ENCODE assay signal across 23 cellular contexts in the genomic region with DNA sequence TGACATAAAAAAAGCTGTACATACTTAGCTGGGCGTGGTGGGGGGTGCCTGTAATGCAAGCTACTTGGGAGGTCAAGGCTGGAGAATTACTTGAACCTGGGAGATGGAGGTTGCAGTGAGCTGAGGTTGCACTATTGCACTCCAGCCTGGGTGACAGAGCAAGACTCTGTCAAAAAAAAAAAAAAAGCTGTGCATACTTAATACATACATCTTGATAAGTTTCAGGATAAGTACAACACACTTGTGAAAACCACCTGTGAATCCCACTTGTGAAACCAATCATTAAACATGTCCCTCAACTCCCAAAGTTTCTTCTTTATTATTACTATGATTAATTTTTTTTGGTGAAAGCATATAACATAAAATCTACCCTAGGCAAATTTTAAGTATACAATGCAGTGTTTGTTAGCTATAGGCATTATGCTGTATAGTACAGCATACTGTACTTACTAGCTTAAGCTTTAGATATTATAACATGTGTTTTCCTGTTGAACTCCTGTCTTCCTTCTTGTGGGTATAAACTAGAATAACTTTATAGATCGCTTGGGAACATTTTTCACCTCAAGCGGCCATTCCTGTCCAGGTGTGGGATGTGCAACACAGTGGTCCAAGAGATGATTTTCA. TPM values are rescaled to one million over a fixed set of nuclear protein-coding genes. Genes with fewer than 3 reads are reported as not detected.
DNase-seq lines count a peak whose midpoint lies in the region; ATAC-seq and TF ChIP-seq lines count a peak whose summit lies in the region.
"Had no signal": no experiment of that assay in that cellular context is flagged by ENCODE, and none has a peak within 500 bp of the region (broad histone marks: within the 10 kb centered on the region; RNA-seq: fewer than 3 reads in every experiment).

No MANE protein-coding gene starts in this region.

- H3K27me3 Mint-ChIP-seq in central memory CD8-positive, alpha-beta T cell: peaks cover 22% of the 10 kb centered on the region
- H3K27me3 Mint-ChIP-seq in endothelial cell (ENCODE audit: unreplicated experiment) (peaks cover 1% of the 10 kb centered on the region), natural killer cell (ENCODE audit: low read depth in 2 of 2) (peaks cover 33 to 56% of the 10 kb centered on the region in 2 donors)
- H3K27me3 Mint-ChIP-seq: CD4-positive, alpha-beta T cell had no signal

- 61% methylated on average over 3 of the region's 3 CpGs for WGBS in right lobe of liver (ENCODE audit: insufficient coverage, low coverage, low lambda C conversion rate, missing lambda C conversion rate)

- H3K4me1 ChIP-seq in tibial artery (no peaks in the 10 kb centered on the region), right lobe of liver (no peaks in the 10 kb centered on the region)
- H3K4me1 ChIP-seq: A549, BE2C, HAP-1 had no signal

- no peak overlapping the region for H3K27ac ChIP-seq in tibial artery
- H3K27ac ChIP-seq in right lobe of liver: no peak overlapping the region
- H3K27ac ChIP-seq: A549; BLaER1 treated with 17β-estradiol and CSF1 and Interleukin-3, amounts not matched to agents 10 nM and 100 nM had no signal

- peaks cover 0 to 28% (median 15%) of the 10 kb centered on the region in 3 donors for H3K9me3 ChIP-seq in tibial artery
- H3K9me3 ChIP-seq in right lobe of liver: no peaks in the 10 kb centered on the region
- H3K9me3 ChIP-seq: HAP-1 had no signal

- no peak overlapping the region for H3K27ac Mint-ChIP-seq in central memory CD8-positive, alpha-beta T cell (ENCODE audit: low read depth)
- H3K27ac Mint-ChIP-seq in endothelial cell (ENCODE audit: unreplicated experiment): no peak overlapping the region
- H3K27ac Mint-ChIP-seq in natural killer cell: no peak overlapping the region
- H3K27ac Mint-ChIP-seq: CD4-positive, alpha-beta T cell; HFFc6 had no signal

- TF ChIP-seq CTCF in endothelial cell (IDR thresholded peaks at IDR 0.05; ENCODE audit: unreplicated experiment) (no peak), natural killer cell (IDR thresholded peaks at IDR 0.05) (no peak), tibial artery (IDR thresholded peaks at IDR 0.05) (no peak), right lobe of liver (IDR thresholded peaks at IDR 0.05) (no peak)

- H3K9me3 Mint-ChIP-seq in central memory CD8-positive, alpha-beta T cell: peaks cover 16% of the 10 kb centered on the region
- H3K9me3 Mint-ChIP-seq in endothelial cell (ENCODE audit: unreplicated experiment): no peaks in the 10 kb centered on the region
- H3K9me3 Mint-ChIP-seq in natural killer cell: peaks cover 0 to 11% of the 10 kb centered on the region in 2 donors

- peaks cover 1% of the 10 kb centered on the region for H3K36me3 Mint-ChIP-seq in central memory CD8-positive, alpha-beta T cell (ENCODE audit: insufficient read depth)
- H3K36me3 Mint-ChIP-seq in endothelial cell (ENCODE audit: low read depth, unreplicated experiment) (peaks cover 30% of the 10 kb centered on the region), natural killer cell (peaks cover 40% of the 10 kb centered on the region)

- H3K36me3 ChIP-seq in tibial artery: no peaks in the 10 kb centered on the region
- H3K36me3 ChIP-seq in right lobe of liver: no peaks in the 10 kb centered on the region
- H3K36me3 ChIP-seq: BE2C, HAP-1 had no signal

- H3K4me3 ChIP-seq in tibial artery (no peak overlapping the region), right lobe of liver (no peak overlapping the region)
- H3K4me3 ChIP-seq: A549; BLaER1 treated with 17β-estradiol and CSF1 and Interleukin-3, amounts not matched to agents 10 nM and 100 nM; GM23338; HAP-1 had no signal

- H3K4me3 Mint-ChIP-seq in central memory CD8-positive, alpha-beta T cell: no peak overlapping the region
- peak overlapping the region; percentile 45 for H3K4me3 Mint-ChIP-seq in endothelial cell (ENCODE audit: unreplicated experiment)
- peak overlapping the region; percentile 61 for H3K4me3 Mint-ChIP-seq in natural killer cell
- H3K4me3 Mint-ChIP-seq: CD14-positive monocyte; CD4-positive, alpha-beta T cell; GM23338; HFFc6 had no signal

- H3K4me1 Mint-ChIP-seq in central memory CD8-positive, alpha-beta T cell: peaks cover 37% of the 10 kb centered on the region
- H3K4me1 Mint-ChIP-seq in endothelial cell (ENCODE audit: unreplicated experiment): peaks cover 40% of the 10 kb centered on the region
- H3K4me1 Mint-ChIP-seq in natural killer cell: peaks cover 40 to 41% of the 10 kb centered on the region in 2 donors

- ATAC-seq in central memory CD8-positive, alpha-beta T cell (replicated peaks; ENCODE audit: extremely low read depth, poor library complexity, severe bottlenecking): peak; percentile 49
- ATAC-seq in natural killer cell: peak; percentile 50 to 91 (median 64)
- ATAC-seq in HG03342 (IDR thresholded peaks at IDR 0.05; ENCODE audit: unreplicated experiment): no peak
- no peak for ATAC-seq in right lobe of liver
- ATAC-seq: A549 had no signal

- H3K27me3 ChIP-seq in tibial artery: no peaks in the 10 kb centered on the region
- no peaks in the 10 kb centered on the region for H3K27me3 ChIP-seq in right lobe of liver
- H3K27me3 ChIP-seq: BE2C; BLaER1 treated with 17β-estradiol and CSF1 and Interleukin-3, amounts not matched to agents 10 nM and 100 nM had no signal

- DNase-seq in central memory CD8-positive, alpha-beta T cell (ENCODE audit: low spot score in 2 of 2): no peak
- DNase-seq in endothelial cell (ENCODE audit: low spot score): no peak
- DNase-seq in natural killer cell: no peak
- no peak for DNase-seq in amygdala (lab: John Stamatoyannopoulos, UW)
- DNase-seq in tibial artery: no peak
- DNase-seq in right lobe of liver: no peak
- DNase-seq: 8988T; ACHN; AML-193; BE2C; Calu3; CD4-positive, alpha-beta T cell; COR-L47; DMS53; DMS79 treated with DMSO at 0.1 percent for 48 hours; GF-D8; HFFc6 had no signal

- TF ChIP-seq POLR2A in right lobe of liver (IDR thresholded peaks at IDR 0.05): no peak

- intact Hi-C loops in natural killer cell (cut with micrococcal nuclease): no loop called here
- intact Hi-C loops in tibial artery (cut with DNase I; ENCODE audit: low total_unique reads): no loop called here
- intact Hi-C loops in right lobe of liver (cut with DNase I): no loop called here

RNA-seq across cellular contexts. Expression of gene DISC1, which starts 41.4 kb away (rescaled TPM):
- total RNA-seq in endothelial cell (ENCODE audit: unreplicated experiment) (82.5 TPM), natural killer cell (10 to 100 TPM in 1 of 3 donors, 1 to 10 TPM in 2; 5.9 to 10.7 (median 9.7) TPM), right lobe of liver (1 to 10 TPM; 1.8 to 3.3 (median 2.4) TPM)

Comparison
In these comparisons a context has a peak if more than half of its experiments do, and no peak if none do; other contexts are left out.
1. ATAC-seq: peak in central memory CD8-positive, alpha-beta T cell (single experiment) and natural killer cell (3 of 3); none in HG03342 (single experiment) and right lobe of liver (0 of 4).